In the genomic region with DNA sequence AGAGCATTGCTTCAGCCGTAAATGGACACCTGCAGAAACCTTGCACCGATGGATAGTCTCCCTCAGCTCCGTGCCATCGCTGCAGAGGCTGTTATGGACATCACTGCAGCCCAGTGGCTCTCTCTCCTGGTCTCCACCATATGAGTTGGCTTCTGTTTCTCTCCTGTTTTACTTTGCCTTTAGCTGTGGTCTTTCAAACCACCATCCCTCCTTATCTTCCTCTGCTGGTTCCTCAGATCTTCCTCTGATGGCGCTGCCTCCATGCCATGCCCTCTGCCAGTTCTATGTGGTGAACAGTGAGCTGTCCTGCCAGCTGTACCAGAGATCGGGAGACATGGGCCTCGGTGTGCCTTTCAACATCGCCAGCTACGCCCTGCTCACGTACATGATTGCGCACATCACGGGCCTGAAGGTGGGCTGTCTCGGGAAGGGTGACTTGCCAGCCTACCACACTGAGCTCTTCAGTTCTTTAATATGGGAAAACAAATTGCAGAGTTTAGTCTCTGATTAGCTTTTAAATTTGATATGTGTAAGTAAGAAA, we compare ENCODE assay signal across 1 cellular context.
TF ChIP-seq lines count a peak whose summit lies in the region.

No MANE protein-coding gene starts in this region.

TF ChIP-seq in K562, 482 proteins besides CTCF, POLR2A, EP300 and RAD21 (continued from another document):
- TF ChIP-seq POLR2G (IDR thresholded peaks at IDR 0.05; ENCODE audit: low read depth, low read length): peak; percentile 30; the same call in 1 of the 2 replicates
- peak; percentile 60; the same call in 1 of the 2 replicates for TF ChIP-seq SUPT5H (IDR thresholded peaks at IDR 0.05)
- TF ChIP-seq MYNN (IDR thresholded peaks at IDR 0.05): 0 out of 2 replicates have a peak, but pooled peaks have one; percentile 16
- TF ChIP-seq MYNN (CRISPR knock-in tag; IDR thresholded peaks at IDR 0.05): no peak
- TF ChIP-seq POLR2B (IDR thresholded peaks at IDR 0.05; ENCODE audit: low read depth, partially characterized antibody): peak; percentile 37
- no peak for TF ChIP-seq RBM39 (optimal IDR thresholded peaks at IDR 0.05; ENCODE audit: low read depth, low read length)
TF ChIP-seq in K562: peak in this region for 4.
